In genomic region chr2:10302479-10303173, GRCh38 we compare ENCODE assay signal across 8 cellular contexts. TPM values are rescaled to one million over a fixed set of nuclear protein-coding genes. Genes with fewer than 3 reads are reported as not detected.
DNase-seq lines count a peak whose midpoint lies in the region; ATAC-seq and TF ChIP-seq lines count a peak whose summit lies in the region.

Gene HPCAL1, plus strand, starts transcription at chr2:10302904. Its CDS starts 116,854 bp downstream, at chr2:10419758.

- H3K79me2 ChIP-seq in OCI-LY1 (ENCODE audit: insufficient read depth, low read length): no peaks in the 10 kb centered on the region

- H3K27ac ChIP-seq in OCI-LY1 (ENCODE audit: low read depth, low read length, poor library complexity, severe bottlenecking) (no peak within 1 kb of the TSS), epithelial cell of prostate (peak within 1 kb of the TSS; percentile 43)

- H3F3A ChIP-seq in OCI-LY1 (ENCODE audit: insufficient read depth, low read length): no peaks in the 10 kb centered on the region

- intact Hi-C loops in mucosa of descending colon (cut with DNase I, micrococcal nuclease): loop anchor here in 1 of 2 donors (10.0 kb wide), 1 partner anchor 178 kb away; the partner anchor contains the start of gene RRM2

- H3K9me3 ChIP-seq in OCI-LY1 (ENCODE audit: low read length) (peaks cover 7% of the 10 kb centered on the region; the same call in 1 of the 2 replicates), mucosa of descending colon (no peaks in the 10 kb centered on the region)

- H3K36me3 ChIP-seq in OCI-LY1 (ENCODE audit: insufficient read depth, low read length): no peaks in the 10 kb centered on the region; the same call in 1 of the 2 replicates
- no peaks in the 10 kb centered on the region for H3K36me3 ChIP-seq in mucosa of descending colon (ENCODE audit: low read depth)

- TF ChIP-seq CTCF in OCI-LY1 (IDR thresholded peaks at IDR 0.05; ENCODE audit: low read length) (peak; percentile 51), mucosa of descending colon (IDR thresholded peaks at IDR 0.05) (peak; percentile 44)

- no peaks in the 10 kb centered on the region; the same call in 1 of the 2 replicates for H3K27me3 ChIP-seq in OCI-LY1 (ENCODE audit: insufficient read depth, low read length)

- peak within 1 kb of the TSS; percentile 63; the same call in 1 of the 2 replicates for H3K9ac ChIP-seq in OCI-LY1 (ENCODE audit: low read length)

- H4K20me1 ChIP-seq in OCI-LY1 (ENCODE audit: insufficient read depth, low read length): no peaks in the 10 kb centered on the region

- peak within 1 kb of the TSS; percentile 67 for H3K4me3 ChIP-seq in OCI-LY1 (ENCODE audit: low read depth, low read length, poor library complexity, severe bottlenecking)
- peak within 1 kb of the TSS; percentile 84 for H3K4me3 ChIP-seq in mucosa of descending colon

- H2AFZ ChIP-seq in OCI-LY1 (ENCODE audit: low read length): no peak within 1 kb of the TSS

- no peaks in the 10 kb centered on the region for H3K9me2 ChIP-seq in OCI-LY1 (ENCODE audit: low read depth, low read length)

- peak; percentile 78 for ATAC-seq in GM19452 (IDR thresholded peaks at IDR 0.05; ENCODE audit: unreplicated experiment)
- ATAC-seq in mucosa of descending colon: peak; percentile 90

- DNase-seq in COLO829 (ENCODE audit: low spot score) (peak; percentile 80), HK-2 (ENCODE audit: unreplicated experiment) (peak; percentile 88), activated T-cell treated with anti-CD3 and anti-CD28 coated beads for 24 hours (ENCODE audit: low read depth) (peak; percentile 68), epithelial cell of prostate (ENCODE audit: low read depth, low spot score) (peak; percentile 27), mucosa of descending colon (peak; percentile 93 to 95 (median 93))
- peak; percentile 45 to 60 for DNase-seq in stimulated activated CD8-positive, alpha-beta memory T cell treated with anti-CD3 and anti-CD28 coated beads, Interleukin-4, amount 100 ng/mL, for 4 hours (ENCODE audit: low read depth in 2 of 2, low spot score in 1 of 2)

- H3K4me2 ChIP-seq in OCI-LY1 (ENCODE audit: low read length): peak within 1 kb of the TSS; percentile 82

- H3K4me1 ChIP-seq in OCI-LY1 (ENCODE audit: insufficient read depth, low read length, severe bottlenecking) (peaks cover 21% of the 10 kb centered on the region), mucosa of descending colon (ENCODE audit: low read depth) (peaks cover 12% of the 10 kb centered on the region)

RNA-seq across cellular contexts. Expression of gene HPCAL1, which starts in this region (rescaled TPM):
- total RNA-seq in mucosa of descending colon: 10 to 100 TPM; 42.0 to 98.1 (median 47.7) TPM

Comparison
In these comparisons a context has a peak if more than half of its experiments do, and no peak if none do; other contexts are left out.
1. DNase-seq: peak in every context shown above with its lines; median percentile 93 in mucosa of descending colon; 88 in HK-2; 80 in COLO829; 68 in activated T-cell treated with anti-CD3 and anti-CD28 coated beads for 24 hours; 52 in stimulated activated CD8-positive, alpha-beta memory T cell treated with anti-CD3 and anti-CD28 coated beads, Interleukin-4, amount 100 ng/mL, for 4 hours; 27 in epithelial cell of prostate.